ENCODE assay signal across 8 cellular contexts in the genomic region with DNA sequence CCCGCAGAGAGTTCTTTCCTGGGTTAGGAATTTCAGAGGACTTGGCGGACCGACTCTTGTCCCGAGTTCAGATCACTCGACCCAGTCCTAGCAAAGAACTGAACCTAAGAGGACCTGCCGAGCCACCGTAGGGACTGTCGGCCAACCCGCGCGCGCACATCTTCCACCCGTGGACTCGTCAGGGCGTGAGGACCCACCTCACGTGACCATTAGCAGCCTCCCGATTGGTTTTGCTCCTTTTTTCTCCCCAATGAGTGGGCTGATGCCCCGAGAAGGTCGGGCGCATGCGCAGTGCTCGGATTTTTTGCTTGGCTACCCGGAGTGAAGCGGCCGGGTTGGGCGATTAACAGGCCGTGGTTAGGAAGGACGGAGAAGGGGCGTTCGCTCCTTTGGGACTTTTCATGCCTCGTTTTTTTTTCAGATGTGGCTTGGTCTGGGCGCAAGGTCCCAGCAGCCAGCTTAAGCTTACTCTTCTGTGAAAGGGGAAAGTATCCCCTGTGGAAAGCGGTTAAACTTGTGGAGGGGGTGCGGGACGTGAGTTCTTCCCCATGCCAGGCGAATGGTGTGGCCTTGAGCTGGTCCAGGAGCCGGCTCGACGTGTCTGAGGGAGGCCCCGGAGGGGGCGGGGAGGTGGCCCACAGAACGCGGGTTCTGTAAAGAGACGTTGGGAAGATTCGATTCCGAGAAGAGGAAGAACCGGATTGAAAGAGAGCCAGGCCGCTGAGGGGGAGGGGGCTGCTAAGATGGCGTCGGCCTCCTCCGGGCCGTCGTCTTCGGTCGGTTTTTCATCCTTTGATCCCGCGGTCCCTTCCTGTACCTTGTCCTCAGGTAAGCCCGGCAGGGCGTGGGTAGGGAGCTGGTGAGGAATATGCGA. TPM values are rescaled to one million over a fixed set of nuclear protein-coding genes. Genes with fewer than 3 reads are reported as not detected.
DNase-seq lines count a peak whose midpoint lies in the region; ATAC-seq, FAIRE-seq and TF ChIP-seq lines count a peak whose summit lies in the region.

A gene with protein sequence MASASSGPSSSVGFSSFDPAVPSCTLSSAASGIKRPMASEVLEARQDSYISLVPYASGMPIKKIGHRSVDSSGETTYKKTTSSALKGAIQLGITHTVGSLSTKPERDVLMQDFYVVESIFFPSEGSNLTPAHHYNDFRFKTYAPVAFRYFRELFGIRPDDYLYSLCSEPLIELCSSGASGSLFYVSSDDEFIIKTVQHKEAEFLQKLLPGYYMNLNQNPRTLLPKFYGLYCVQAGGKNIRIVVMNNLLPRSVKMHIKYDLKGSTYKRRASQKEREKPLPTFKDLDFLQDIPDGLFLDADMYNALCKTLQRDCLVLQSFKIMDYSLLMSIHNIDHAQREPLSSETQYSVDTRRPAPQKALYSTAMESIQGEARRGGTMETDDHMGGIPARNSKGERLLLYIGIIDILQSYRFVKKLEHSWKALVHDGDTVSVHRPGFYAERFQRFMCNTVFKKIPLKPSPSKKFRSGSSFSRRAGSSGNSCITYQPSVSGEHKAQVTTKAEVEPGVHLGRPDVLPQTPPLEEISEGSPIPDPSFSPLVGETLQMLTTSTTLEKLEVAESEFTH (plus strand): TSS at position 299 of the 874 bp plus-strand sequence. CDS start 445 bp downstream, at position 744.

- no peaks in the 10 kb centered on the region for H3K9me2 ChIP-seq in OCI-LY1 (ENCODE audit: low read depth, low read length)

- H2AFZ ChIP-seq in OCI-LY1 (ENCODE audit: low read length), result peak within 1 kb of the TSS; percentile 92; the same call in 1 of the 2 replicates

- peak; percentile 88 for ATAC-seq in GM21423 (IDR thresholded peaks at IDR 0.05; ENCODE audit: unreplicated experiment)

- peak; percentile 72 for FAIRE-seq in endometrium (lab: Jason Lieb, UNC)

- peaks cover 46% of the 10 kb centered on the region for H3K79me2 ChIP-seq in OCI-LY1 (ENCODE audit: insufficient read depth, low read length)

- TF ChIP-seq CTCF in OCI-LY1 (IDR thresholded peaks at IDR 0.05; ENCODE audit: low read length), result no peak

- H3K27ac ChIP-seq in HUES64 (ENCODE audit: low read depth, low read length) (peak within 1 kb of the TSS; percentile 91), OCI-LY1 (ENCODE audit: low read depth, low read length, poor library complexity, severe bottlenecking) (peak within 1 kb of the TSS; percentile 83), mesodermal cell (ENCODE audit: low read depth, low read length, severe bottlenecking) (peak within 1 kb of the TSS; percentile 89)

- H3K9ac ChIP-seq in HUES64 (ENCODE audit: low read depth, low read length) (peak within 1 kb of the TSS; percentile 89), OCI-LY1 (ENCODE audit: low read length) (peak within 1 kb of the TSS; percentile 100)

- peaks cover 17% of the 10 kb centered on the region for H3K36me3 ChIP-seq in HUES64 (ENCODE audit: insufficient read depth, low read length)
- H3K36me3 ChIP-seq in OCI-LY1 (ENCODE audit: insufficient read depth, low read length), result peaks cover 18% of the 10 kb centered on the region
- H3K36me3 ChIP-seq in mesodermal cell (ENCODE audit: control insufficient read depth, insufficient read depth, low read length), result peaks cover 24% of the 10 kb centered on the region

- peak; percentile 96 for DNase-seq in Caki2 (ENCODE audit: low read depth)
- DNase-seq in activated CD8-positive, alpha-beta memory T cell treated with anti-CD3 and anti-CD28 coated beads, Interleukin-2, amount 50 U/mL, for 4 hours, result peak; percentile 99
- DNase-seq in stimulated activated CD8-positive, alpha-beta memory T cell treated with anti-CD3 and anti-CD28 coated beads, Interleukin-15, amount 100 ng/mL, for 4 hours (ENCODE audit: low read depth in 2 of 2), result peak; percentile 95 to 97

- H3K4me2 ChIP-seq in OCI-LY1 (ENCODE audit: low read length), result peak within 1 kb of the TSS; percentile 75

- in situ Hi-C loops in Caki2 (cut with HindIII; ENCODE audit: low pct_unique_long_range_greater_than_20kb, low sequenced_read_pairs), result no loop called here

- H3K27me3 ChIP-seq in HUES64 (ENCODE audit: insufficient read depth, low read length) (no peaks in the 10 kb centered on the region), OCI-LY1 (ENCODE audit: insufficient read depth, low read length) (no peaks in the 10 kb centered on the region)

- H3K4me1 ChIP-seq in HUES64 (ENCODE audit: insufficient read depth, low read length) (peaks cover 5% of the 10 kb centered on the region; the same call in 1 of the 2 replicates), OCI-LY1 (ENCODE audit: insufficient read depth, low read length, severe bottlenecking) (peaks cover 41% of the 10 kb centered on the region), mesodermal cell (ENCODE audit: control insufficient read depth, insufficient read depth, low read length, poor library complexity, severe bottlenecking) (no peaks in the 10 kb centered on the region)

- H3K9me3 ChIP-seq in HUES64 (ENCODE audit: insufficient read depth, low read depth, low read length) (no peaks in the 10 kb centered on the region), OCI-LY1 (ENCODE audit: low read length) (no peaks in the 10 kb centered on the region), mesodermal cell (ENCODE audit: control insufficient read depth, low read length) (no peaks in the 10 kb centered on the region)

- H3K4me3 ChIP-seq in HUES64 (ENCODE audit: low read length) (peak within 1 kb of the TSS; percentile 100), OCI-LY1 (ENCODE audit: low read depth, low read length, poor library complexity, severe bottlenecking) (peak within 1 kb of the TSS; percentile 100), mesodermal cell (ENCODE audit: extremely low read depth, insufficient read depth, low read length, poor library complexity, severe bottlenecking) (peak within 1 kb of the TSS; percentile 100)

- WGBS in HUES64, result under 1% methylated on average over 60 of the region's 60 CpGs
- 0% methylated on average over 46 to 52 of the region's 60 CpGs for WGBS in mesodermal cell (ENCODE audit: insufficient coverage in 2 of 2), 2 experiments

- H4K20me1 ChIP-seq in OCI-LY1 (ENCODE audit: insufficient read depth, low read length), result no peaks in the 10 kb centered on the region

- peaks cover 8% of the 10 kb centered on the region; the same call in 1 of the 2 replicates for H3F3A ChIP-seq in OCI-LY1 (ENCODE audit: insufficient read depth, low read length)

RNA-seq across cellular contexts. Expression of the gene that starts here (rescaled TPM):
- total RNA-seq in Caki2 (2014; rRNA removed; shearing (Covaris generic); ENCODE audit: low replicate concordance), result 14.0 and 51.9 TPM in 2 replicates
- 44.9 TPM for polyA plus RNA-seq in HUES64 (2013, experiment 1 of 2)
- 50.8 TPM for polyA plus RNA-seq in HUES64 (2013, experiment 2 of 2)
- 72.7 TPM for polyA plus RNA-seq in mesodermal cell (2013, experiment 1 of 2)
- 64.5 TPM for polyA plus RNA-seq in mesodermal cell (2013, experiment 2 of 2)

Comparison
In these comparisons a context has a peak if more than half of its experiments do, and no peak if none do; other contexts are left out.
1. Peak in every context shown above with its lines: DNase-seq, ATAC-seq, H3K4me3 ChIP-seq and H3K27ac ChIP-seq.